In genomic region chr6:34414999-34415858, GRCh38 we compare ENCODE assay signal across 8 cellular contexts. TPM values are rescaled to one million over a fixed set of nuclear protein-coding genes. Genes with fewer than 3 reads are reported as not detected.
DNase-seq lines count a peak whose midpoint lies in the region; ATAC-seq and TF ChIP-seq lines count a peak whose summit lies in the region.

No MANE protein-coding gene starts in this region.

- no peak overlapping the region for H3K4me3 Mint-ChIP-seq in activated T-helper 2 cell treated with anti-CD3 and anti-CD28 coated beads, Interferon-gamma antibody, Interleukin-2, Interleukin-4, amounts not matched to agents 10 μg/mL and 5 μg/mL and 100 μg/mL, durations not matched to agents 14 hours and 24 hours and 36 hours (ENCODE audit: low read depth)

- DNase-seq in AML-193 (lab: John Stamatoyannopoulos, UW) (peak; percentile 90 to 93), NOMO-1 treated with dmso at 0.1 percent for 144 hours (lab: John Stamatoyannopoulos, UW; ENCODE audit: unreplicated experiment) (peak; percentile 56), foreskin fibroblast (peak; percentile 44 to 68), occipital lobe (lab: John Stamatoyannopoulos, UW) (peak; percentile 28)
- peak; percentile 20 for DNase-seq in activated T-helper 2 cell treated with anti-CD3 and anti-CD28 coated beads, Interferon-gamma antibody, Interleukin-2, Interleukin-4, amounts not matched to agents 10 μg/mL and 5 μg/mL and 100 μg/mL, durations not matched to agents 14 hours and 24 hours and 36 hours (ENCODE audit: low spot score)

- no peaks in the 10 kb centered on the region for H3K9me3 Mint-ChIP-seq in activated T-helper 2 cell treated with anti-CD3 and anti-CD28 coated beads, Interferon-gamma antibody, Interleukin-2, Interleukin-4, amounts not matched to agents 10 μg/mL and 5 μg/mL and 100 μg/mL, durations not matched to agents 14 hours and 24 hours and 36 hours

- no peak overlapping the region for H3K4me3 ChIP-seq in foreskin fibroblast (ENCODE audit: low read depth in 1 of 2, low read length in 2 of 2)

- ATAC-seq in GM18505 (IDR thresholded peaks at IDR 0.05; ENCODE audit: unreplicated experiment) (no peak), HG03432 (IDR thresholded peaks at IDR 0.05; ENCODE audit: unreplicated experiment) (no peak)

- H3K27me3 Mint-ChIP-seq in activated T-helper 2 cell treated with anti-CD3 and anti-CD28 coated beads, Interferon-gamma antibody, Interleukin-2, Interleukin-4, amounts not matched to agents 10 μg/mL and 5 μg/mL and 100 μg/mL, durations not matched to agents 14 hours and 24 hours and 36 hours (ENCODE audit: low read depth): no peaks in the 10 kb centered on the region

- peak; percentile 27 for TF ChIP-seq CTCF in foreskin fibroblast (IDR thresholded peaks at IDR 0.05; ENCODE audit: low read depth, low read length)

- TF ChIP-seq POLR2A in GM18951 (IDR thresholded peaks at IDR 0.05; ENCODE audit: extremely low read depth, insufficient read depth, insufficient read length): peak; percentile 24
- no peak for TF ChIP-seq POLR2A in GM18505 (IDR thresholded peaks at IDR 0.05; ENCODE audit: borderline replicate concordance, extremely low read depth, insufficient read depth, insufficient read length)

- peaks cover 14% of the 10 kb centered on the region for H3K4me1 Mint-ChIP-seq in activated T-helper 2 cell treated with anti-CD3 and anti-CD28 coated beads, Interferon-gamma antibody, Interleukin-2, Interleukin-4, amounts not matched to agents 10 μg/mL and 5 μg/mL and 100 μg/mL, durations not matched to agents 14 hours and 24 hours and 36 hours (ENCODE audit: low read depth)

- intact Hi-C loops in activated T-helper 2 cell treated with anti-CD3 and anti-CD28 coated beads, Interferon-gamma antibody, Interleukin-2, Interleukin-4, amounts not matched to agents 10 μg/mL and 5 μg/mL and 100 μg/mL, durations not matched to agents 14 hours and 24 hours and 36 hours (cut with micrococcal nuclease): loop anchor here (1.0 to 5.0 kb wide), 2 partner anchors 168 to 251 kb away; partner anchors contain the start of gene SMIM29

- H3K27ac Mint-ChIP-seq in activated T-helper 2 cell treated with anti-CD3 and anti-CD28 coated beads, Interferon-gamma antibody, Interleukin-2, Interleukin-4, amounts not matched to agents 10 μg/mL and 5 μg/mL and 100 μg/mL, durations not matched to agents 14 hours and 24 hours and 36 hours: peak overlapping the region; percentile 33

- peaks cover 68% of the 10 kb centered on the region for H3K36me3 Mint-ChIP-seq in activated T-helper 2 cell treated with anti-CD3 and anti-CD28 coated beads, Interferon-gamma antibody, Interleukin-2, Interleukin-4, amounts not matched to agents 10 μg/mL and 5 μg/mL and 100 μg/mL, durations not matched to agents 14 hours and 24 hours and 36 hours (ENCODE audit: low read depth)

- in situ Hi-C loops in GM18951 (cut with MboI; ENCODE audit: low sequenced_read_pairs, unreplicated experiment): loop anchor here (5.0 kb wide), 1 partner anchor 168 kb away; the partner anchor contains the start of gene SMIM29

RNA-seq across cellular contexts. Expression of gene RPS10, which starts 10.6 kb away (rescaled TPM):
- 1,642 and 1,684 TPM in 2 replicates for total RNA-seq in activated T-helper 2 cell treated with anti-CD3 and anti-CD28 coated beads, Interferon-gamma antibody, Interleukin-2, Interleukin-4, amounts not matched to agents 10 μg/mL and 5 μg/mL and 100 μg/mL, durations not matched to agents 14 hours and 24 hours and 36 hours
- 1,021 TPM for total RNA-seq in occipital lobe

RNA-seq across cellular contexts. Expression of gene NUDT3, which starts 22.8 kb away (rescaled TPM):
- total RNA-seq in activated T-helper 2 cell treated with anti-CD3 and anti-CD28 coated beads, Interferon-gamma antibody, Interleukin-2, Interleukin-4, amounts not matched to agents 10 μg/mL and 5 μg/mL and 100 μg/mL, durations not matched to agents 14 hours and 24 hours and 36 hours: 21.3 and 21.7 TPM in 2 replicates
- 116 TPM for total RNA-seq in occipital lobe

RNA-seq across cellular contexts. Expression of gene PACSIN1, which starts 50.6 kb away (rescaled TPM):
- not detected in 2 replicates for total RNA-seq in activated T-helper 2 cell treated with anti-CD3 and anti-CD28 coated beads, Interferon-gamma antibody, Interleukin-2, Interleukin-4, amounts not matched to agents 10 μg/mL and 5 μg/mL and 100 μg/mL, durations not matched to agents 14 hours and 24 hours and 36 hours
- 2.8 TPM for total RNA-seq in occipital lobe

Comparison
In these comparisons a context has a peak if more than half of its experiments do, and no peak if none do; other contexts are left out.
1. DNase-seq: peak in every context shown above with its lines; median percentile 92 in AML-193; 56 in NOMO-1 treated with dmso at 0.1 percent for 144 hours; 56 in foreskin fibroblast; 28 in occipital lobe; 20 in activated T-helper 2 cell treated with anti-CD3 and anti-CD28 coated beads, Interferon-gamma antibody, Interleukin-2, Interleukin-4, amounts not matched to agents 10 μg/mL and 5 μg/mL and 100 μg/mL, durations not matched to agents 14 hours and 24 hours and 36 hours.